ENCODE assay signal across 1 cellular context in the genomic region with DNA sequence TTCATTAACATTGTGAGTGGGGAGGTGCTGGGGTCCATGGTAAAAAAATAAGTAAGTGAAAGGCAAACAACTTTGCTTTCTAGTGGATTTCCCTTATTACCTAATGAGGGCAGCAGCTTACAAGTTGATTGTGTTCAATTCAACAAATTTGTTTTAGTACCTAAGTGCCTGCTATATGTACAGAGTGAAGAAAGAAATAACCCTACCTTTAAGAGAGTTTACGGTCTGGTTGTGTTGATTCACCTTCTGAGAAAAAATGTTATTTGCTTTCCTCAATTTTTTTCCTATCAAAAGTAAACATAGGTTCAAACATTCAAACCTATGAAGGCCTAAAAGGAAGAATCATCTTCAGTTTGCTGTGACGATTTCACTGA.
TF ChIP-seq lines count a peak whose summit lies in the region.

No MANE protein-coding gene starts in this region.

TF ChIP-seq in HepG2, 621 proteins besides CTCF, POLR2A, EP300 and RAD21 (continued from another document and continues in another):
- TF ChIP-seq, protein P1, sequence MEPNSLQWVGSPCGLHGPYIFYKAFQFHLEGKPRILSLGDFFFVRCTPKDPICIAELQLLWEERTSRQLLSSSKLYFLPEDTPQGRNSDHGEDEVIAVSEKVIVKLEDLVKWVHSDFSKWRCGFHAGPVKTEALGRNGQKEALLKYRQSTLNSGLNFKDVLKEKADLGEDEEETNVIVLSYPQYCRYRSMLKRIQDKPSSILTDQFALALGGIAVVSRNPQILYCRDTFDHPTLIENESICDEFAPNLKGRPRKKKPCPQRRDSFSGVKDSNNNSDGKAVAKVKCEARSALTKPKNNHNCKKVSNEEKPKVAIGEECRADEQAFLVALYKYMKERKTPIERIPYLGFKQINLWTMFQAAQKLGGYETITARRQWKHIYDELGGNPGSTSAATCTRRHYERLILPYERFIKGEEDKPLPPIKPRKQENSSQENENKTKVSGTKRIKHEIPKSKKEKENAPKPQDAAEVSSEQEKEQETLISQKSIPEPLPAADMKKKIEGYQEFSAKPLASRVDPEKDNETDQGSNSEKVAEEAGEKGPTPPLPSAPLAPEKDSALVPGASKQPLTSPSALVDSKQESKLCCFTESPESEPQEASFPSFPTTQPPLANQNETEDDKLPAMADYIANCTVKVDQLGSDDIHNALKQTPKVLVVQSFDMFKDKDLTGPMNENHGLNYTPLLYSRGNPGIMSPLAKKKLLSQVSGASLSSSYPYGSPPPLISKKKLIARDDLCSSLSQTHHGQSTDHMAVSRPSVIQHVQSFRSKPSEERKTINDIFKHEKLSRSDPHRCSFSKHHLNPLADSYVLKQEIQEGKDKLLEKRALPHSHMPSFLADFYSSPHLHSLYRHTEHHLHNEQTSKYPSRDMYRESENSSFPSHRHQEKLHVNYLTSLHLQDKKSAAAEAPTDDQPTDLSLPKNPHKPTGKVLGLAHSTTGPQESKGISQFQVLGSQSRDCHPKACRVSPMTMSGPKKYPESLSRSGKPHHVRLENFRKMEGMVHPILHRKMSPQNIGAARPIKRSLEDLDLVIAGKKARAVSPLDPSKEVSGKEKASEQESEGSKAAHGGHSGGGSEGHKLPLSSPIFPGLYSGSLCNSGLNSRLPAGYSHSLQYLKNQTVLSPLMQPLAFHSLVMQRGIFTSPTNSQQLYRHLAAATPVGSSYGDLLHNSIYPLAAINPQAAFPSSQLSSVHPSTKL (CRISPR knock-in tag; IDR thresholded peaks at IDR 0.05) = peak; percentile 74
- no peak for TF ChIP-seq CHCHD3 (CRISPR knock-in tag; IDR thresholded peaks at IDR 0.05)
- peak; percentile 35; the same call in 1 of the 2 replicates for TF ChIP-seq ZNF317 (CRISPR knock-in tag; IDR thresholded peaks at IDR 0.05)
- no peak; the same call in 1 of the 2 replicates for TF ChIP-seq TOE1 (CRISPR knock-in tag; IDR thresholded peaks at IDR 0.05)
- TF ChIP-seq TCF7 (IDR thresholded peaks at IDR 0.05; ENCODE audit: low read depth) = peak; percentile 65
- no peak for TF ChIP-seq MXD4 (CRISPR knock-in tag; IDR thresholded peaks at IDR 0.05)
- 0 out of 2 replicates have a peak, but pooled peaks have one; percentile 8 for TF ChIP-seq HNF4A (CRISPR knock-in tag; IDR thresholded peaks at IDR 0.05)
- peak; percentile 21; the same call in 1 of the 2 replicates for TF ChIP-seq ZKSCAN8 (CRISPR knock-in tag; IDR thresholded peaks at IDR 0.05; ENCODE audit: borderline replicate concordance)
- TF ChIP-seq ZSCAN12 (CRISPR knock-in tag; IDR thresholded peaks at IDR 0.05) = 0 out of 2 replicates have a peak, but pooled peaks have one; percentile 8
- 0 out of 2 replicates have a peak, but pooled peaks have one; percentile 30 for TF ChIP-seq KDM6A (CRISPR knock-in tag; IDR thresholded peaks at IDR 0.05; ENCODE audit: low read depth)
- TF ChIP-seq ZFY (CRISPR knock-in tag; IDR thresholded peaks at IDR 0.05) = no peak
- TF ChIP-seq, protein P2, sequence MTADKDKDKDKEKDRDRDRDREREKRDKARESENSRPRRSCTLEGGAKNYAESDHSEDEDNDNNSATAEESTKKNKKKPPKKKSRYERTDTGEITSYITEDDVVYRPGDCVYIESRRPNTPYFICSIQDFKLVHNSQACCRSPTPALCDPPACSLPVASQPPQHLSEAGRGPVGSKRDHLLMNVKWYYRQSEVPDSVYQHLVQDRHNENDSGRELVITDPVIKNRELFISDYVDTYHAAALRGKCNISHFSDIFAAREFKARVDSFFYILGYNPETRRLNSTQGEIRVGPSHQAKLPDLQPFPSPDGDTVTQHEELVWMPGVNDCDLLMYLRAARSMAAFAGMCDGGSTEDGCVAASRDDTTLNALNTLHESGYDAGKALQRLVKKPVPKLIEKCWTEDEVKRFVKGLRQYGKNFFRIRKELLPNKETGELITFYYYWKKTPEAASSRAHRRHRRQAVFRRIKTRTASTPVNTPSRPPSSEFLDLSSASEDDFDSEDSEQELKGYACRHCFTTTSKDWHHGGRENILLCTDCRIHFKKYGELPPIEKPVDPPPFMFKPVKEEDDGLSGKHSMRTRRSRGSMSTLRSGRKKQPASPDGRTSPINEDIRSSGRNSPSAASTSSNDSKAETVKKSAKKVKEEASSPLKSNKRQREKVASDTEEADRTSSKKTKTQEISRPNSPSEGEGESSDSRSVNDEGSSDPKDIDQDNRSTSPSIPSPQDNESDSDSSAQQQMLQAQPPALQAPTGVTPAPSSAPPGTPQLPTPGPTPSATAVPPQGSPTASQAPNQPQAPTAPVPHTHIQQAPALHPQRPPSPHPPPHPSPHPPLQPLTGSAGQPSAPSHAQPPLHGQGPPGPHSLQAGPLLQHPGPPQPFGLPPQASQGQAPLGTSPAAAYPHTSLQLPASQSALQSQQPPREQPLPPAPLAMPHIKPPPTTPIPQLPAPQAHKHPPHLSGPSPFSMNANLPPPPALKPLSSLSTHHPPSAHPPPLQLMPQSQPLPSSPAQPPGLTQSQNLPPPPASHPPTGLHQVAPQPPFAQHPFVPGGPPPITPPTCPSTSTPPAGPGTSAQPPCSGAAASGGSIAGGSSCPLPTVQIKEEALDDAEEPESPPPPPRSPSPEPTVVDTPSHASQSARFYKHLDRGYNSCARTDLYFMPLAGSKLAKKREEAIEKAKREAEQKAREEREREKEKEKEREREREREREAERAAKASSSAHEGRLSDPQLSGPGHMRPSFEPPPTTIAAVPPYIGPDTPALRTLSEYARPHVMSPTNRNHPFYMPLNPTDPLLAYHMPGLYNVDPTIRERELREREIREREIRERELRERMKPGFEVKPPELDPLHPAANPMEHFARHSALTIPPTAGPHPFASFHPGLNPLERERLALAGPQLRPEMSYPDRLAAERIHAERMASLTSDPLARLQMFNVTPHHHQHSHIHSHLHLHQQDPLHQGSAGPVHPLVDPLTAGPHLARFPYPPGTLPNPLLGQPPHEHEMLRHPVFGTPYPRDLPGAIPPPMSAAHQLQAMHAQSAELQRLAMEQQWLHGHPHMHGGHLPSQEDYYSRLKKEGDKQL (CRISPR knock-in tag; IDR thresholded peaks at IDR 0.05; ENCODE audit: low read depth) = 0 out of 2 replicates have a peak, but pooled peaks have one; percentile 55
- TF ChIP-seq, protein P3, sequence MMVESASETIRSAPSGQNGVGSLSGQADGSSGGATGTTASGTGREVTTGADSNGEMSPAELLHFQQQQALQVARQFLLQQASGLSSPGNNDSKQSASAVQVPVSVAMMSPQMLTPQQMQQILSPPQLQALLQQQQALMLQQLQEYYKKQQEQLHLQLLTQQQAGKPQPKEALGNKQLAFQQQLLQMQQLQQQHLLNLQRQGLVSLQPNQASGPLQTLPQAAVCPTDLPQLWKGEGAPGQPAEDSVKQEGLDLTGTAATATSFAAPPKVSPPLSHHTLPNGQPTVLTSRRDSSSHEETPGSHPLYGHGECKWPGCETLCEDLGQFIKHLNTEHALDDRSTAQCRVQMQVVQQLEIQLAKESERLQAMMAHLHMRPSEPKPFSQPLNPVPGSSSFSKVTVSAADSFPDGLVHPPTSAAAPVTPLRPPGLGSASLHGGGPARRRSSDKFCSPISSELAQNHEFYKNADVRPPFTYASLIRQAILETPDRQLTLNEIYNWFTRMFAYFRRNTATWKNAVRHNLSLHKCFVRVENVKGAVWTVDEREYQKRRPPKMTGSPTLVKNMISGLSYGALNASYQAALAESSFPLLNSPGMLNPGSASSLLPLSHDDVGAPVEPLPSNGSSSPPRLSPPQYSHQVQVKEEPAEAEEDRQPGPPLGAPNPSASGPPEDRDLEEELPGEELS (CRISPR knock-in tag; IDR thresholded peaks at IDR 0.05) = peak; percentile 70
- TF ChIP-seq GABPA (IDR thresholded peaks at IDR 0.05; ENCODE audit: low read depth, low read length) = no peak
- TF ChIP-seq GABPA (CRISPR knock-in tag; IDR thresholded peaks at IDR 0.05; ENCODE audit: low read depth) = no peak
- no peak for TF ChIP-seq CEBPB (IDR thresholded peaks at IDR 0.05; ENCODE audit: borderline replicate concordance, low read depth, low read length)
- TF ChIP-seq SOX6 (IDR thresholded peaks at IDR 0.05) = no peak
- TF ChIP-seq SOX6 (CRISPR knock-in tag; IDR thresholded peaks at IDR 0.05) = peak; percentile 62; the same call in 1 of the 2 replicates
- TF ChIP-seq, protein P4, sequence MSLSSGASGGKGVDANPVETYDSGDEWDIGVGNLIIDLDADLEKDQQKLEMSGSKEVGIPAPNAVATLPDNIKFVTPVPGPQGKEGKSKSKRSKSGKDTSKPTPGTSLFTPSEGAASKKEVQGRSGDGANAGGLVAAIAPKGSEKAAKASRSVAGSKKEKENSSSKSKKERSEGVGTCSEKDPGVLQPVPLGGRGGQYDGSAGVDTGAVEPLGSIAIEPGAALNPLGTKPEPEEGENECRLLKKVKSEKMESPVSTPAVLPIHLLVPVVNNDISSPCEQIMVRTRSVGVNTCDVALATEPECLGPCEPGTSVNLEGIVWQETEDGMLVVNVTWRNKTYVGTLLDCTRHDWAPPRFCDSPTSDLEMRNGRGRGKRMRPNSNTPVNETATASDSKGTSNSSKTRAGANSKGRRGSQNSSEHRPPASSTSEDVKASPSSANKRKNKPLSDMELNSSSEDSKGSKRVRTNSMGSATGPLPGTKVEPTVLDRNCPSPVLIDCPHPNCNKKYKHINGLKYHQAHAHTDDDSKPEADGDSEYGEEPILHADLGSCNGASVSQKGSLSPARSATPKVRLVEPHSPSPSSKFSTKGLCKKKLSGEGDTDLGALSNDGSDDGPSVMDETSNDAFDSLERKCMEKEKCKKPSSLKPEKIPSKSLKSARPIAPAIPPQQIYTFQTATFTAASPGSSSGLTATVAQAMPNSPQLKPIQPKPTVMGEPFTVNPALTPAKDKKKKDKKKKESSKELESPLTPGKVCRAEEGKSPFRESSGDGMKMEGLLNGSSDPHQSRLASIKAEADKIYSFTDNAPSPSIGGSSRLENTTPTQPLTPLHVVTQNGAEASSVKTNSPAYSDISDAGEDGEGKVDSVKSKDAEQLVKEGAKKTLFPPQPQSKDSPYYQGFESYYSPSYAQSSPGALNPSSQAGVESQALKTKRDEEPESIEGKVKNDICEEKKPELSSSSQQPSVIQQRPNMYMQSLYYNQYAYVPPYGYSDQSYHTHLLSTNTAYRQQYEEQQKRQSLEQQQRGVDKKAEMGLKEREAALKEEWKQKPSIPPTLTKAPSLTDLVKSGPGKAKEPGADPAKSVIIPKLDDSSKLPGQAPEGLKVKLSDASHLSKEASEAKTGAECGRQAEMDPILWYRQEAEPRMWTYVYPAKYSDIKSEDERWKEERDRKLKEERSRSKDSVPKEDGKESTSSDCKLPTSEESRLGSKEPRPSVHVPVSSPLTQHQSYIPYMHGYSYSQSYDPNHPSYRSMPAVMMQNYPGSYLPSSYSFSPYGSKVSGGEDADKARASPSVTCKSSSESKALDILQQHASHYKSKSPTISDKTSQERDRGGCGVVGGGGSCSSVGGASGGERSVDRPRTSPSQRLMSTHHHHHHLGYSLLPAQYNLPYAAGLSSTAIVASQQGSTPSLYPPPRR (CRISPR knock-in tag; IDR thresholded peaks at IDR 0.05; ENCODE audit: borderline replicate concordance) = 0 out of 2 replicates have a peak, but pooled peaks have one; percentile 31
- no peak for TF ChIP-seq RFX1 (IDR thresholded peaks at IDR 0.05)
- TF ChIP-seq SP1 (IDR thresholded peaks at IDR 0.05) = no peak
- no peak for TF ChIP-seq SP1 (CRISPR knock-in tag; IDR thresholded peaks at IDR 0.05)
- peak; percentile 75; the same call in 1 of the 2 replicates for TF ChIP-seq NFIC (IDR thresholded peaks at IDR 0.05; ENCODE audit: low read length)
- peak; percentile 55 for TF ChIP-seq SAP130 (CRISPR knock-in tag; IDR thresholded peaks at IDR 0.05; ENCODE audit: low read depth)
- peak; percentile 69 for TF ChIP-seq RXRB (CRISPR knock-in tag; IDR thresholded peaks at IDR 0.05; ENCODE audit: borderline replicate concordance)
- peak; percentile 13; the same call in 1 of the 2 replicates for TF ChIP-seq NFYC (CRISPR knock-in tag; IDR thresholded peaks at IDR 0.05)
- TF ChIP-seq LCORL (IDR thresholded peaks at IDR 0.05) = no peak
- no peak for TF ChIP-seq LCORL (CRISPR knock-in tag; IDR thresholded peaks at IDR 0.05)
- TF ChIP-seq, protein P5, sequence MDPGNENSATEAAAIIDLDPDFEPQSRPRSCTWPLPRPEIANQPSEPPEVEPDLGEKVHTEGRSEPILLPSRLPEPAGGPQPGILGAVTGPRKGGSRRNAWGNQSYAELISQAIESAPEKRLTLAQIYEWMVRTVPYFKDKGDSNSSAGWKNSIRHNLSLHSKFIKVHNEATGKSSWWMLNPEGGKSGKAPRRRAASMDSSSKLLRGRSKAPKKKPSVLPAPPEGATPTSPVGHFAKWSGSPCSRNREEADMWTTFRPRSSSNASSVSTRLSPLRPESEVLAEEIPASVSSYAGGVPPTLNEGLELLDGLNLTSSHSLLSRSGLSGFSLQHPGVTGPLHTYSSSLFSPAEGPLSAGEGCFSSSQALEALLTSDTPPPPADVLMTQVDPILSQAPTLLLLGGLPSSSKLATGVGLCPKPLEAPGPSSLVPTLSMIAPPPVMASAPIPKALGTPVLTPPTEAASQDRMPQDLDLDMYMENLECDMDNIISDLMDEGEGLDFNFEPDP (CRISPR knock-in tag; conservative IDR thresholded peaks at IDR 0.05) = no peak
- TF ChIP-seq BCL6 (CRISPR knock-in tag; IDR thresholded peaks at IDR 0.05) = peak; percentile 97
- TF ChIP-seq ZNF775 (CRISPR knock-in tag; IDR thresholded peaks at IDR 0.05; ENCODE audit: borderline replicate concordance) = 0 out of 2 replicates have a peak, but pooled peaks have one; percentile 10
- peak; percentile 35; the same call in 1 of the 2 replicates for TF ChIP-seq MED1 (CRISPR knock-in tag; IDR thresholded peaks at IDR 0.05)
- no peak for TF ChIP-seq ZNF777 (CRISPR knock-in tag; IDR thresholded peaks at IDR 0.05)
- TF ChIP-seq KDM3A (CRISPR knock-in tag; IDR thresholded peaks at IDR 0.05; ENCODE audit: low read depth) = no peak
- TF ChIP-seq, protein P6, sequence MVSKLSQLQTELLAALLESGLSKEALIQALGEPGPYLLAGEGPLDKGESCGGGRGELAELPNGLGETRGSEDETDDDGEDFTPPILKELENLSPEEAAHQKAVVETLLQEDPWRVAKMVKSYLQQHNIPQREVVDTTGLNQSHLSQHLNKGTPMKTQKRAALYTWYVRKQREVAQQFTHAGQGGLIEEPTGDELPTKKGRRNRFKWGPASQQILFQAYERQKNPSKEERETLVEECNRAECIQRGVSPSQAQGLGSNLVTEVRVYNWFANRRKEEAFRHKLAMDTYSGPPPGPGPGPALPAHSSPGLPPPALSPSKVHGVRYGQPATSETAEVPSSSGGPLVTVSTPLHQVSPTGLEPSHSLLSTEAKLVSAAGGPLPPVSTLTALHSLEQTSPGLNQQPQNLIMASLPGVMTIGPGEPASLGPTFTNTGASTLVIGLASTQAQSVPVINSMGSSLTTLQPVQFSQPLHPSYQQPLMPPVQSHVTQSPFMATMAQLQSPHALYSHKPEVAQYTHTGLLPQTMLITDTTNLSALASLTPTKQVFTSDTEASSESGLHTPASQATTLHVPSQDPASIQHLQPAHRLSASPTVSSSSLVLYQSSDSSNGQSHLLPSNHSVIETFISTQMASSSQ (IDR thresholded peaks at IDR 0.05; ENCODE audit: low read depth) = peak; percentile 25; the same call in 1 of the 2 replicates
- TF ChIP-seq, protein P6 (CRISPR knock-in tag; IDR thresholded peaks at IDR 0.05; ENCODE audit: borderline replicate concordance) = peak; percentile 58; the same call in 1 of the 2 replicates
